13 cellular contexts compared by ENCODE assay signal in the genomic region with DNA sequence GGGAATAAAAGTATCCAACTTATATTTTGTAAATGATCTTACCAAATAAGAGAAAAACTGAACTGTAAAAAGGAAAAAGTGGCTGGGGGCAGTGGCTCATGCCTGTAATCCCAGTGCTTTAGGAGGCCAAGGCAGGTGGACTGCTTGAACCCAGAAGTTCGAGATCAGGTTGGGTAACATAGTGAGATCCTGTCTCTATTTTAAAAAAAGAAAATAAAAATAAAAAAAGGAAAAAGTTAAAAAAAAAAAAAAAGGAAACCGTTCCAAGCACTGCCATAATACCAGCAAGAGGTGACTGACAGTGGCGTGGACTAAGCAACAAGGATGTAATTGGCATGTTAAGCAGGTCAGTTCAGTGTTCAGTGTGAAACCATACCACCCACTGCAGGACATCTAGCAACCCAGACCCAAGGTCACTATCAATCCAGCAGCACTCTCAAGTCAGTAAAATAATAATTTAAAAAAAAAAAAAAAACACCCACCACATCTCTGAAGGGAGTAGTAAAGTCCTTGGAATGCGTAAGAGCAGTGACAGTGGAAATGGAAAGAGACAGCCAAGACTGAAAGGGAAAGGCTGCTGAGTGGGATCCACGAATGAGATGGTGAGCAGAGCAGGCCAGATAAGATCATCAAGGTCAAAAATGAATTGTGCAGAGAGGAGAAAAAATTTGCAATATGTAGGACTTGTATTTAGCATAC. TPM values are rescaled to one million over a fixed set of nuclear protein-coding genes. Genes with fewer than 3 reads are reported as not detected.
A peak's percentile ranks its signal among the peaks of the same experiment; 100 is the strongest.
DNase-seq lines count a peak whose midpoint lies in the region; ATAC-seq, FAIRE-seq and TF ChIP-seq lines count a peak whose summit lies in the region.
"Had no signal": no experiment of that assay in that cellular context is flagged by ENCODE, and none has a peak within 500 bp of the region (broad histone marks: within the 10 kb centered on the region; RNA-seq: fewer than 3 reads in every experiment).

No MANE protein-coding gene starts in this region.

- peaks cover 74% of the 10 kb centered on the region for H3K4me1 Mint-ChIP-seq in CD8-positive, alpha-beta T cell (ENCODE audit: low read depth)
- H3K4me1 Mint-ChIP-seq in nephron progenitor cell: peaks cover 28% of the 10 kb centered on the region

- no peak for TF ChIP-seq POLR2A in endothelial cell of umbilical vein (IDR thresholded peaks at IDR 0.05; ENCODE audit: low read depth, low read length)

- intact Hi-C loops in CD8-positive, alpha-beta T cell (cut with DNase I, micrococcal nuclease): no loop called here
- intact Hi-C loops in endothelial cell of umbilical vein (cut with micrococcal nuclease): no loop called here

- H3K4me3 Mint-ChIP-seq in CD8-positive, alpha-beta T cell: no peak overlapping the region
- H3K4me3 Mint-ChIP-seq in nephron progenitor cell: no peak overlapping the region

- no peak for FAIRE-seq in endothelial cell of umbilical vein (lab: Jason Lieb, UNC)

- H3K9me3 Mint-ChIP-seq in CD8-positive, alpha-beta T cell: no peaks in the 10 kb centered on the region
- no peaks in the 10 kb centered on the region for H3K9me3 Mint-ChIP-seq in nephron progenitor cell

- H3K79me2 ChIP-seq in endothelial cell of umbilical vein (ENCODE audit: control insufficient read depth, insufficient read depth, low read length): peaks cover 93% of the 10 kb centered on the region

- CTCF ChIA-PET in CD8-positive, alpha-beta T cell (lab: Charles Lee): no interaction called here
- CTCF ChIA-PET in endothelial cell of umbilical vein (lab: Charles Lee): interaction anchor here (1.5 kb wide), 1 partner anchor 12 kb away, joined by 3 read pairs; no protein-coding TSS in a partner anchor

- H3K27me3 ChIP-seq in CD8-positive, alpha-beta T cell (ENCODE audit: insufficient read depth, low read length): no peaks in the 10 kb centered on the region
- no peaks in the 10 kb centered on the region for H3K27me3 ChIP-seq in endothelial cell of umbilical vein (ENCODE audit: control insufficient read depth in 2 of 2, insufficient read depth in 2 of 2, low read length in 2 of 2)

- dilution Hi-C loops in endothelial cell of umbilical vein (cut with MboI; ENCODE audit: extremely low pct_ligation_motif_present, low sequenced_read_pairs): loop anchor here (25.0 kb wide), 1 partner anchor 113 kb away; no protein-coding TSS in a partner anchor

- H3K36me3 Mint-ChIP-seq in CD8-positive, alpha-beta T cell: peaks cover 4% of the 10 kb centered on the region
- H3K36me3 Mint-ChIP-seq in nephron progenitor cell (ENCODE audit: low read depth): peaks cover 17% of the 10 kb centered on the region

- no peak for TF ChIP-seq CTCF in CD8-positive, alpha-beta T cell (IDR thresholded peaks at IDR 0.05)
- TF ChIP-seq CTCF in endothelial cell of umbilical vein (IDR thresholded peaks at IDR 0.05; ENCODE audit: extremely low read depth in 1 of 2, insufficient read depth in 1 of 2, low read depth in 1 of 2, low read length in 2 of 2): no peak
- no peak for TF ChIP-seq CTCF in nephron progenitor cell (IDR thresholded peaks at IDR 0.05)

- H3K27me3 Mint-ChIP-seq in CD8-positive, alpha-beta T cell (ENCODE audit: low read depth): no peaks in the 10 kb centered on the region
- no peaks in the 10 kb centered on the region for H3K27me3 Mint-ChIP-seq in nephron progenitor cell (ENCODE audit: low read depth, poor library complexity)

- H3K27ac Mint-ChIP-seq in CD8-positive, alpha-beta T cell: peak overlapping the region; percentile 74
- peak overlapping the region; percentile 44 for H3K27ac Mint-ChIP-seq in nephron progenitor cell

- H3K4me2 ChIP-seq in endothelial cell of umbilical vein (ENCODE audit: insufficient read depth, low read length): peak overlapping the region; percentile 27
- H3K4me2 ChIP-seq: KMS-11 had no signal

- H2AFZ ChIP-seq in endothelial cell of umbilical vein (ENCODE audit: low read depth, low read length): no peak overlapping the region

- no peak for DNase-seq in CD8-positive, alpha-beta T cell
- DNase-seq in SK-N-DZ (ENCODE audit: low spot score) (peak; percentile 18), endothelial cell of umbilical vein (ENCODE audit: low read depth, low spot score) (peak; percentile 22), nephron progenitor cell (no peak), NK-92 (lab: John Stamatoyannopoulos, UW; ENCODE audit: unreplicated experiment) (no peak), NOMO-1 (lab: John Stamatoyannopoulos, UW; ENCODE audit: unreplicated experiment in 2 of 2) (no peak)
- DNase-seq: activated T-cell treated with anti-CD3 and anti-CD28 coated beads for 4 hours; GF-D8; NCI-H2081; NK-92 treated with Interleukin-12 subunit alpha and Interleukin-12 subunit beta, amount 100 ng/mL, for 24 hours had no signal

- H3K27ac ChIP-seq in CD8-positive, alpha-beta T cell (ENCODE audit: low read depth, low read length): no peak overlapping the region
- no peak overlapping the region for H3K27ac ChIP-seq in endothelial cell of umbilical vein (ENCODE audit: insufficient read depth, low read depth, low read length)
- H3K27ac ChIP-seq: KMS-11 had no signal

- H3K9me3 ChIP-seq in CD8-positive, alpha-beta T cell (ENCODE audit: low read length): no peaks in the 10 kb centered on the region
- H3K9me3 ChIP-seq in endothelial cell of umbilical vein (replicated peaks; ENCODE audit: control insufficient read depth, insufficient read depth, low read length): no peaks in the 10 kb centered on the region

- no peak for ATAC-seq in CD8-positive, alpha-beta T cell
- no peak for ATAC-seq in GM18519 (IDR thresholded peaks at IDR 0.05; ENCODE audit: low FRiP score, unreplicated experiment)
- ATAC-seq in GM18520 (IDR thresholded peaks at IDR 0.05; ENCODE audit: unreplicated experiment): no peak

- peaks cover 10% of the 10 kb centered on the region for H4K20me1 ChIP-seq in endothelial cell of umbilical vein (replicated peaks; ENCODE audit: control insufficient read depth, extremely low read depth, insufficient read depth, low read length)

- no peaks in the 10 kb centered on the region for H3K9me1 ChIP-seq in endothelial cell of umbilical vein (replicated peaks; ENCODE audit: control insufficient read depth, extremely low read depth, insufficient read depth, low read length)

- no peaks in the 10 kb centered on the region for H3K36me3 ChIP-seq in CD8-positive, alpha-beta T cell (ENCODE audit: insufficient read depth, low read length)
- H3K36me3 ChIP-seq in endothelial cell of umbilical vein (ENCODE audit: control insufficient read depth in 2 of 2, extremely low read depth in 1 of 2, insufficient read depth in 2 of 2, low read length in 2 of 2): no peaks in the 10 kb centered on the region

- POLR2A ChIA-PET in CD8-positive, alpha-beta T cell (lab: Charles Lee): no interaction called here
- POLR2A ChIA-PET in endothelial cell of umbilical vein (lab: Charles Lee): no interaction called here

- peaks cover 26% of the 10 kb centered on the region for H3K4me1 ChIP-seq in CD8-positive, alpha-beta T cell (ENCODE audit: insufficient read depth, low read length)
- H3K4me1 ChIP-seq in endothelial cell of umbilical vein (ENCODE audit: control insufficient read depth, extremely low read depth, insufficient read depth, low read length): peaks cover 23% of the 10 kb centered on the region

- no peak overlapping the region for H3K9ac ChIP-seq in endothelial cell of umbilical vein (replicated peaks; ENCODE audit: extremely low read depth, insufficient read depth, low read length)
- H3K9ac ChIP-seq: KMS-11 had no signal

- no peak overlapping the region for H3K4me3 ChIP-seq in CD8-positive, alpha-beta T cell (ENCODE audit: low read depth, low read length)
- no peak overlapping the region for H3K4me3 ChIP-seq in endothelial cell of umbilical vein (replicated peaks in 1 of 3; ENCODE audit: insufficient read depth in 1 of 3, low read depth in 1 of 3, low read length in 3 of 3)

- no TSS peak for BruUV-seq in endothelial cell of umbilical vein (replicated peaks; lab: Mats Ljungman, UMichigan)

TF ChIP-seq in endothelial cell of umbilical vein, 7 proteins besides CTCF, POLR2A, EP300 and RAD21:
- TF ChIP-seq GATA2 (IDR thresholded peaks at IDR 0.05; ENCODE audit: insufficient read depth, insufficient read length, low read depth, low read length) (peak; percentile 38), POLR2AphosphoS5 (IDR thresholded peaks at IDR 0.05; ENCODE audit: insufficient read depth, low read depth, low read length) (no peak)

RNA-seq across cellular contexts. Expression of gene MAPK1, which starts 43.6 kb away (rescaled TPM):
- total RNA-seq in CD8-positive, alpha-beta T cell: 10 to 100 TPM; 34.0 to 39.2 TPM
- polyA plus RNA-seq in SK-N-DZ (2014; cell fraction: cytosol; rRNA removed): 19.2 and 25.2 TPM in 2 replicates
- 16.5 and 17.8 TPM in 2 replicates for polyA plus RNA-seq in SK-N-DZ (2014; cell fraction: nucleus; rRNA removed)
- total RNA-seq in endothelial cell of umbilical vein: 155 and 163 TPM in 2 replicates
- polyA plus RNA-seq in endothelial cell of umbilical vein: 48.3 and 50.9 TPM in 2 replicates
- 47.8 and 50.9 TPM in 2 replicates for polyA plus RNA-seq in endothelial cell of umbilical vein (2011; cell fraction: cytosol; rRNA removed)
- polyA plus RNA-seq in endothelial cell of umbilical vein (2011; cell fraction: nucleus; rRNA removed): 46.5 and 57.4 TPM in 2 replicates
- 77.1 and 112 TPM in 2 replicates for polyA plus RNA-seq in endothelial cell of umbilical vein (2012)
- polyA minus RNA-seq in endothelial cell of umbilical vein: 130 and 145 TPM in 2 replicates
- 16.5 TPM for polyA minus RNA-seq in endothelial cell of umbilical vein (2011; cell fraction: cytosol; rRNA and poly(A)+ RNA removed)
- polyA minus RNA-seq in endothelial cell of umbilical vein (2011; cell fraction: nucleus; rRNA and poly(A)+ RNA removed): 32.5 and 42.0 TPM in 2 replicates

Comparison
In these comparisons a context has a peak if more than half of its experiments do, and no peak if none do; other contexts are left out.
1. DNase-seq: peak in SK-N-DZ (single experiment) and endothelial cell of umbilical vein (single experiment); none in CD8-positive, alpha-beta T cell (0 of 7), nephron progenitor cell (single experiment), NK-92 (single experiment) and NOMO-1 (0 of 2).